In the genomic region with DNA sequence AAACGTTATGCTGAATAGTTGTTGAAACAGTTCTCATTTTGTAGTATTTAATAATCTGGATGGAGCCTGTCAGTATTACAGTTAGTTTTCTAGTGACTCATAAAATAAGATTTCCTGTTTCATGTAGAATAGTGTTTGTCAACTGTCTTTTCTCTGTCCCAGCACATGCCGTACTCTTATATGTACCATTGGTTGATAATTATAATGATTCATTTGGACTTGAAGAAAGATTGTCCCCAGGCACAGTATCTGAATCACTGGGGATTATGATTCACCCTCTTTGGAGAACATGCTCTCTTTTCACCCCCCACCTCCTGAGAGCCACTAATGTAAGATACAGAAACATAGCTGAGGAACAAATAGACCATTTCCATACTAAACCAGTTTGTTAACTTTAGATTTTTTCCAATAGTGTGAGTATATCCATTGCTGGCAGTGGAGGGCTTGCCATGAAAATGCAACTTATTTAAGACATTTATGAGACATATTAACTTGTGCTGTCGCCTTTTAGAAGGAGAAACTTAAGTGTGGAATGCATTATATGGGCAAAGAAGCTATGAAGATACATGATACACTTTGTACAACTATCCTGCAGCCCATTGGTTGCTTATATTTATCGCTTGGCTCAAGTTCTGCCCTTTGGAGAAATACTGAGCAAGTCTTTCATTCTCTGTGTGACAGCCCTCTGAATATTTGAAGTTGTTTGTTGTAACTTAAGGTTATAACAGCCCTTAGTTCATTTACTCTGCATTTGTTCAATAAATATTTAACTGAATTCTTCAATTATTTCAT, we compare ENCODE assay signal across 13 cellular contexts. TPM values are rescaled to one million over a fixed set of nuclear protein-coding genes. Genes with fewer than 3 reads are reported as not detected.
DNase-seq lines count a peak whose midpoint lies in the region; ATAC-seq and TF ChIP-seq lines count a peak whose summit lies in the region.
"Had no signal": no experiment of that assay in that cellular context is flagged by ENCODE, and none has a peak within 500 bp of the region (broad histone marks: within the 10 kb centered on the region; RNA-seq: fewer than 3 reads in every experiment).

No MANE protein-coding gene starts in this region.

- H3K27me3 ChIP-seq in skeletal muscle satellite cell (ENCODE audit: control insufficient read depth, insufficient read depth, low read length) (no peaks in the 10 kb centered on the region), upper lobe of left lung (no peaks in the 10 kb centered on the region), ovary (no peaks in the 10 kb centered on the region)

- 88 to 92% methylated on average over 4 of the region's 4 CpGs for WGBS in upper lobe of left lung, 2 donors
- 81 to 88% (median 87%) methylated on average over 4 of the region's 4 CpGs for WGBS in ovary, 3 donors

- TF ChIP-seq CTCF in RWPE1 (conservative IDR thresholded peaks at IDR 0.05; ENCODE audit: low read depth) (no peak), upper lobe of left lung (IDR thresholded peaks at IDR 0.05) (no peak), ovary (IDR thresholded peaks at IDR 0.05) (no peak)

- H3K4me3 ChIP-seq in skeletal muscle satellite cell (ENCODE audit: low read length) (no peak overlapping the region), upper lobe of left lung (no peak overlapping the region), ovary (no peak overlapping the region)

- H3K36me3 ChIP-seq in skeletal muscle satellite cell (ENCODE audit: insufficient read depth, low read length) (peaks cover 71% of the 10 kb centered on the region), upper lobe of left lung (peaks cover 27 to 96% (median 59%) of the 10 kb centered on the region in 4 donors), ovary (no peaks in the 10 kb centered on the region)

- H3K4me2 ChIP-seq in skeletal muscle satellite cell (ENCODE audit: low read length), result peak overlapping the region; percentile 51

- TF ChIP-seq POLR2A in upper lobe of left lung (IDR thresholded peaks at IDR 0.05) (no peak), ovary (IDR thresholded peaks at IDR 0.05) (no peak)

- H3K4me1 ChIP-seq in skeletal muscle satellite cell (ENCODE audit: control insufficient read depth, insufficient read depth, low read length) (peaks cover 48% of the 10 kb centered on the region), upper lobe of left lung (peaks cover 0 to 3% (median 1%) of the 10 kb centered on the region in 4 donors), ovary (ENCODE audit: insufficient read depth) (peaks cover 2% of the 10 kb centered on the region)

- no peaks in the 10 kb centered on the region for H3K9me3 ChIP-seq in skeletal muscle satellite cell (replicated peaks; ENCODE audit: low read length)
- no peaks in the 10 kb centered on the region for H3K9me3 ChIP-seq in upper lobe of left lung
- H3K9me3 ChIP-seq in ovary, result no peaks in the 10 kb centered on the region

- POLR2A ChIA-PET in RWPE1 (lab: Yijun Ruan, JAX; ENCODE audit: low non-redundant PET), result no interaction called here

- peak; percentile 92 to 96 for ATAC-seq in activated CD4-positive, CD25-positive, alpha-beta regulatory T cell treated with anti-CD3 and anti-CD28 coated beads, Interleukin-2, amount 50 U/mL, for 24 hours
- no peak for ATAC-seq in upper lobe of left lung (ENCODE audit: low FRiP score in 2 of 2)

- no peak for DNase-seq in activated CD4-positive, CD25-positive, alpha-beta regulatory T cell (lab: John Stamatoyannopoulos, UW)
- DNase-seq in RWPE1 (ENCODE audit: low spot score) (peak; percentile 94), fibroblast of peridontal ligament (ENCODE audit: extremely low read depth) (peak; percentile 74), upper lobe of left lung (no peak), NCI-H526 treated with DMSO at 0.1 percent for 48 hours (lab: John Stamatoyannopoulos, UW) (no peak), ovary (no peak)
- DNase-seq: islet precursor cell; NCI-H1092; NK-92 treated with Interleukin-12 subunit alpha and Interleukin-12 subunit beta, amount 100 ng/mL, for 24 hours; occipital lobe had no signal

- H3K27ac ChIP-seq in RWPE1, result no peak overlapping the region
- H3K27ac ChIP-seq in upper lobe of left lung, result no peak overlapping the region
- no peak overlapping the region for H3K27ac ChIP-seq in ovary
- H3K27ac ChIP-seq: 22Rv1 had no signal

- peak overlapping the region; percentile 87 for H3K9ac ChIP-seq in skeletal muscle satellite cell (ENCODE audit: low read depth, low read length)

- TF ChIP-seq EP300 in upper lobe of left lung (IDR thresholded peaks at IDR 0.05) (no peak), ovary (IDR thresholded peaks at IDR 0.05) (no peak)

- intact Hi-C loops in ovary (cut with DNase I), result loop anchor here in 1 of 4 donors (10.0 kb wide), 3 partner anchors 57 to 477 kb away; no protein-coding TSS in a partner anchor

- CTCF ChIA-PET in RWPE1 (lab: Yijun Ruan, JAX), result interaction anchor here (0.6 to 0.7 kb wide), 3 partner anchors 345 to 1882 kb away, joined by 3 to 4 read pairs (median 4); no protein-coding TSS in a partner anchor

RNA-seq across cellular contexts. Expression of gene COPS8, which starts 12.4 kb away (rescaled TPM):
- total RNA-seq in skeletal muscle satellite cell (2012; rRNA removed), result 359 and 380 TPM in 2 replicates
- total RNA-seq in upper lobe of left lung (10 to 100 TPM; 24.1 to 48.3 (median 38.1) TPM), ovary (10 to 100 TPM; 49.5 to 66.3 (median 56.6) TPM)
- 100 to 1,000 TPM in 1 of 2 donors, 10 to 100 TPM in 1; 43.9 to 116 TPM for polyA plus RNA-seq in ovary

Comparison
In these comparisons a context has a peak if more than half of its experiments do, and no peak if none do; other contexts are left out.
1. ATAC-seq: peak in activated CD4-positive, CD25-positive, alpha-beta regulatory T cell treated with anti-CD3 and anti-CD28 coated beads, Interleukin-2, amount 50 U/mL, for 24 hours (2 of 2); none in upper lobe of left lung (0 of 2).
2. DNase-seq: peak in RWPE1 (single experiment) and fibroblast of peridontal ligament (single experiment); none in activated CD4-positive, CD25-positive, alpha-beta regulatory T cell (0 of 4), upper lobe of left lung (0 of 2), NCI-H526 treated with DMSO at 0.1 percent for 48 hours (single experiment) and ovary (0 of 5).